ENCODE assay signal across 22 cellular contexts in genomic region chr15:42090375-42090774, GRCh38. TPM values are rescaled to one million over a fixed set of nuclear protein-coding genes. Genes with fewer than 3 reads are reported as not detected.
A peak's percentile ranks its signal among the peaks of the same experiment; 100 is the strongest.
DNase-seq lines count a peak whose midpoint lies in the region; ATAC-seq and TF ChIP-seq lines count a peak whose summit lies in the region.
"Had no signal": no experiment of that assay in that cellular context is flagged by ENCODE, and none has a peak within 500 bp of the region (broad histone marks: within the 10 kb centered on the region; RNA-seq: fewer than 3 reads in every experiment).

No MANE protein-coding gene starts in this region.

- no peaks in the 10 kb centered on the region for H3K36me3 ChIP-seq in colonic mucosa

- no peaks in the 10 kb centered on the region for H3K36me3 Mint-ChIP-seq in activated T-cell treated with anti-CD3 and anti-CD28 coated beads, Interleukin-2, amount 50 U/mL, for 4 hours (ENCODE audit: insufficient read depth)
- H3K36me3 Mint-ChIP-seq: CD4-positive, CD25-positive, alpha-beta regulatory T cell had no signal

- H3K27me3 ChIP-seq in colonic mucosa = no peaks in the 10 kb centered on the region

- peak; percentile 10 to 12 for DNase-seq in activated T-cell treated with anti-CD3 and anti-CD28 coated beads, Interleukin-2, amount 50 U/mL, for 48 hours
- DNase-seq in activated T-cell treated with anti-CD3 and anti-CD28 coated beads, Interleukin-2, amount 50 U/mL, for 4 hours = no peak
- peak; percentile 17 for DNase-seq in D341Med (ENCODE audit: low spot score)
- peak; percentile 44 for DNase-seq in colonic mucosa
- DNase-seq in stimulated activated CD8-positive, alpha-beta memory T cell treated with anti-CD3 and anti-CD28 coated beads, Interleukin-4, amount 100 ng/mL, for 48 hours = peak; percentile 17
- DNase-seq in kidney glomerular epithelial cell (lab: John Stamatoyannopoulos, UW) = no peak
- no peak for DNase-seq in KG1 (lab: John Stamatoyannopoulos, UW)
- DNase-seq: 8988T; ACHN; CD4-positive, CD25-positive, alpha-beta regulatory T cell; EL; GDM1; KBM-7; MM.1S; NCI-H2029; NCI-H510A treated with DMSO at 0.1 percent for 48 hours; NCI-H748 treated with DMSO at 0.1 percent for 48 hours had no signal

- H3K4me1 ChIP-seq in colonic mucosa = no peaks in the 10 kb centered on the region

- TF ChIP-seq CTCF in colonic mucosa (IDR thresholded peaks at IDR 0.05) = no peak

- no peak overlapping the region for H3K9ac ChIP-seq in colonic mucosa (ENCODE audit: low read depth in 2 of 2, low read length in 2 of 2)

- intact Hi-C loops in colonic mucosa (cut with DNase I) = no loop called here

- peaks cover 3% of the 10 kb centered on the region for H3K4me1 Mint-ChIP-seq in activated T-cell treated with anti-CD3 and anti-CD28 coated beads, Interleukin-2, amount 50 U/mL, for 4 hours (ENCODE audit: low read depth)
- H3K4me1 Mint-ChIP-seq: CD4-positive, CD25-positive, alpha-beta regulatory T cell had no signal

- no peak overlapping the region for H3K4me3 Mint-ChIP-seq in activated T-cell treated with anti-CD3 and anti-CD28 coated beads, Interleukin-2, amount 50 U/mL, for 4 hours
- H3K4me3 Mint-ChIP-seq: CD4-positive, CD25-positive, alpha-beta regulatory T cell had no signal

- no peak overlapping the region for H3K27ac ChIP-seq in colonic mucosa

- H3K4me3 ChIP-seq in colonic mucosa = no peak overlapping the region
- H3K4me3 ChIP-seq: GM12878 had no signal

- no peak for ATAC-seq in activated T-cell treated with anti-CD3 and anti-CD28 coated beads, Interleukin-2, amount 50 U/mL, for 4 hours
- ATAC-seq in GM21717 (IDR thresholded peaks at IDR 0.05; ENCODE audit: unreplicated experiment) = no peak
- ATAC-seq: GM12878, SK-N-SH treated with all-trans-retinoic acid at 6 μM for 48 hours had no signal

- no peaks in the 10 kb centered on the region for H3K9me3 Mint-ChIP-seq in activated T-cell treated with anti-CD3 and anti-CD28 coated beads, Interleukin-2, amount 50 U/mL, for 4 hours
- H3K9me3 Mint-ChIP-seq: CD4-positive, CD25-positive, alpha-beta regulatory T cell had no signal

- H3K27me3 Mint-ChIP-seq in activated T-cell treated with anti-CD3 and anti-CD28 coated beads, Interleukin-2, amount 50 U/mL, for 4 hours (ENCODE audit: low read depth) = peaks cover 5% of the 10 kb centered on the region

- no peaks in the 10 kb centered on the region for H3K9me3 ChIP-seq in colonic mucosa

RNA-seq across cellular contexts. Expression of gene PLA2G4D, which starts 4.0 kb away (rescaled TPM):
- total RNA-seq in activated T-cell treated with anti-CD3 and anti-CD28 coated beads, Interleukin-2, amount 50 U/mL, for 4 hours = not detected
- under 1 TPM; 0.24 to 0.27 TPM for total RNA-seq in colonic mucosa
- total RNA-seq: CD4-positive, CD25-positive, alpha-beta regulatory T cell; GM12878; H4; HT1080 had no signal

Comparison
In these comparisons a context has a peak if more than half of its experiments do, and no peak if none do; other contexts are left out.
1. DNase-seq: peak in activated T-cell treated with anti-CD3 and anti-CD28 coated beads, Interleukin-2, amount 50 U/mL, for 48 hours (2 of 2), D341Med (single experiment), colonic mucosa (single experiment) and stimulated activated CD8-positive, alpha-beta memory T cell treated with anti-CD3 and anti-CD28 coated beads, Interleukin-4, amount 100 ng/mL, for 48 hours (single experiment); none in activated T-cell treated with anti-CD3 and anti-CD28 coated beads, Interleukin-2, amount 50 U/mL, for 4 hours (single experiment), kidney glomerular epithelial cell (single experiment) and KG1 (single experiment).